In genomic region chr4:68109891-68110290, GRCh38 we compare ENCODE assay signal across 37 cellular contexts. TPM values are rescaled to one million over a fixed set of nuclear protein-coding genes. Genes with fewer than 3 reads are reported as not detected.
"Had no signal": no experiment of that assay in that cellular context is flagged by ENCODE, and none has a peak within 500 bp of the region (broad histone marks: within the 10 kb centered on the region; RNA-seq: fewer than 3 reads in every experiment).

No MANE protein-coding gene starts in this region.

- H3K27ac ChIP-seq: adrenal gland, ascending aorta, body of pancreas, brain microvascular endothelial cell, breast epithelium, cardiac muscle cell had no signal

- H3K4me1 ChIP-seq: adrenal gland, ascending aorta, body of pancreas, breast epithelium had no signal

- DNase-seq: activated effector memory CD4-positive, alpha-beta T cell treated with anti-CD3 and anti-CD28 coated beads, Interleukin-2, amount 50 U/mL, for 16 hours; activated effector memory CD4-positive, alpha-beta T cell treated with Interleukin-2 at 50 U/mL for 16 hours; activated gamma-delta T cell; activated gamma-delta T cell treated with Interleukin-2 at 50 U/mL for 16 hours; activated naive CD4-positive, alpha-beta T cell; activated naive CD4-positive, alpha-beta T cell treated with anti-CD3 and anti-CD28 coated beads for 36 hours; activated naive CD4-positive, alpha-beta T cell treated with anti-CD3 and anti-CD28 coated beads, Interleukin-2, amount 10 ng/mL, durations not matched to agents 7 days and 5 days; activated naive CD4-positive, alpha-beta T cell treated with anti-CD3 and anti-CD28 coated beads, Interleukin-2, amount 50 U/mL, for 16 hours; activated naive CD4-positive, alpha-beta T cell treated with Interleukin-2 at 50 U/mL for 16 hours; activated naive CD8-positive, alpha-beta T cell treated with anti-CD3 and anti-CD28 coated beads for 36 hours; activated naive CD8-positive, alpha-beta T cell treated with anti-CD3 and anti-CD28 coated beads, Interleukin-2, amount 10 ng/mL, durations not matched to agents 7 days and 5 days; activated naive CD8-positive, alpha-beta T cell treated with anti-CD3 and anti-CD28 coated beads, Interleukin-2, amount 50 U/mL, for 24 hours; activated T-cell treated with anti-CD3 and anti-CD28 coated beads, Interleukin-2, amount 50 U/mL, for 24 hours; activated T-cell treated with anti-CD3 and anti-CD28 coated beads, Interleukin-2, amount 50 U/mL, for 4 hours; activated T-cell treated with anti-CD3 and anti-CD28 coated beads, Interleukin-2, amount 50 U/mL, for 48 hours; activated T-cell treated with anti-CD3 and anti-CD28 coated beads, Interleukin-2, amount 50 U/mL, for 72 hours; adrenal gland; amniotic stem cell; amygdala; anterior cingulate cortex; aorta; body of pancreas; brain microvascular endothelial cell; caudate nucleus; central memory CD4-positive, alpha-beta T cell; cerebellar nuclear complex had no signal

- H3K9me3 ChIP-seq: adrenal gland, ascending aorta, body of pancreas, breast epithelium had no signal

- H3K27me3 ChIP-seq: adrenal gland, ascending aorta, body of pancreas, brain microvascular endothelial cell, breast epithelium, cardiac muscle cell had no signal

- ATAC-seq: activated naive CD4-positive, alpha-beta T cell treated with anti-CD3 and anti-CD28 coated beads, Interleukin-2, amount 50 U/mL, for 72 hours; activated naive CD8-positive, alpha-beta T cell treated with anti-CD3 and anti-CD28 coated beads, Interleukin-2, amount 50 U/mL, for 24 hours; activated T-cell treated with anti-CD3 and anti-CD28 coated beads, Interleukin-2, amount 50 U/mL, for 4 hours; activated T-cell treated with anti-CD3 and anti-CD28 coated beads, Interleukin-2, amount 50 U/mL, for 72 hours; activated T-helper 17 cell treated with anti-CD3 and anti-CD28 coated beads, Interleukin-2, amount 50 U/mL, for 72 hours; body of pancreas had no signal

- H3K36me3 ChIP-seq: adrenal gland, ascending aorta, brain microvascular endothelial cell, breast epithelium, cardiac muscle cell had no signal

- H3K4me3 ChIP-seq: adrenal gland, ascending aorta, body of pancreas, breast epithelium, cardiac muscle cell had no signal

RNA-seq across cellular contexts. Expression of gene TMPRSS11F, which starts 19.8 kb away (rescaled TPM):
- total RNA-seq: activated naive CD4-positive, alpha-beta T cell treated with anti-CD3 and anti-CD28 coated beads for 36 hours; activated naive CD4-positive, alpha-beta T cell treated with anti-CD3 and anti-CD28 coated beads, Interleukin-2, amount 50 U/mL, for 72 hours; activated naive CD8-positive, alpha-beta T cell treated with anti-CD3 and anti-CD28 coated beads for 36 hours; activated naive CD8-positive, alpha-beta T cell treated with anti-CD3 and anti-CD28 coated beads, Interleukin-2, amount 10 ng/mL, durations not matched to agents 7 days and 5 days; activated T-cell treated with anti-CD3 and anti-CD28 coated beads, Interleukin-2, amount 50 U/mL, for 4 hours; activated T-cell treated with anti-CD3 and anti-CD28 coated beads, Interleukin-2, amount 50 U/mL, for 72 hours; activated T-helper 1 cell treated with anti-CD3 and anti-CD28 coated beads, Interleukin-12 subunit alpha, Interleukin-12 subunit beta, Interleukin-2, Interleukin-4 antibody, amounts not matched to agents 30 ng/mL and 10 ng/mL and 1 ng/mL, durations not matched to agents 14 hours and 24 hours and 36 hours; activated T-helper 17 cell treated with anti-CD3 and anti-CD28 coated beads, Interleukin-2, amount 50 U/mL, for 72 hours; activated T-helper 2 cell treated with anti-CD3 and anti-CD28 coated beads, Interferon-gamma antibody, Interleukin-2, Interleukin-4, amounts not matched to agents 10 μg/mL and 5 μg/mL and 100 μg/mL, durations not matched to agents 14 hours and 24 hours and 36 hours; adrenal gland; aorta; ascending aorta; body of pancreas; breast epithelium; cardiac muscle cell; cardiac septum; cerebellum; chondrocyte had no signal
- polyA plus RNA-seq: adipose tissue, adrenal gland, aorta, cardiac muscle cell had no signal
